ENCODE assay signal across 23 cellular contexts in the genomic region with DNA sequence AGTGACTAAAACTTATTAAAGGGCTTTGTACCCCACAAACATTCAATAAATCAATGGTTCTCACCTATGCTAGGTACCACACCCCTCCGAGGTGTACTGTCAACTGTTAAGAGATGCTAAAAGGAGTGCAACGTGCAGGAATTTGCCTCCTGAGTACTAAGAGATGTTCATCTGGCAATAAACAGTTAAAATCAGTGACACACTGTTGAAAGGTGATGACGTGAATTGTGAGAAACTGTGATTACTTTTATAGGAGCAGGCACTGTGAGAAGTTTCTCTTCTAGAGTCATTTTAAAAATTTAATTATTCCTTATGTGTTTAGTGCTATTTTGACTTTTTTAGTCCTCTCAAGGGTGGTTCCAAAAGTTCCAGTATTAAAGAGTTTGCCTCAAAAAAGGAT.
"Had no signal": no experiment of that assay in that cellular context is flagged by ENCODE, and none has a peak within 500 bp of the region (broad histone marks: within the 10 kb centered on the region; RNA-seq: fewer than 3 reads in every experiment).

No MANE protein-coding gene starts in this region.

- H3K27ac ChIP-seq: body of pancreas, neutrophil, ovary, prostate gland, skin epidermis had no signal

- ATAC-seq: activated naive CD8-positive, alpha-beta T cell treated with anti-CD3 and anti-CD28 coated beads, Interleukin-2, amount 50 U/mL, for 24 hours; left ventricle myocardium superior; stimulated activated memory B cell treated with anti-CD40 and anti-IgM and Interleukin-4, amounts not matched to agents 10 μg/mL and 1 μg/mL and 100 μg/mL, for 72 hours; T-helper 17 cell had no signal

- H3K4me1 Mint-ChIP-seq: activated naive CD8-positive, alpha-beta T cell treated with anti-CD3 and anti-CD28 coated beads, Interleukin-2, amount 50 U/mL, for 24 hours; stimulated activated memory B cell treated with anti-CD40 and anti-IgM and Interleukin-4, amounts not matched to agents 10 μg/mL and 1 μg/mL and 100 μg/mL, for 72 hours; T-helper 17 cell had no signal

- H3K4me3 ChIP-seq: body of pancreas, ovary, prostate gland, skin epidermis had no signal

- H3K27me3 ChIP-seq: body of pancreas, neutrophil, ovary had no signal

- H3K4me3 Mint-ChIP-seq: activated CD4-positive, alpha-beta memory T cell treated with anti-CD3 and anti-CD28 coated beads for 36 hours; activated naive CD8-positive, alpha-beta T cell treated with anti-CD3 and anti-CD28 coated beads, Interleukin-2, amount 50 U/mL, for 24 hours; dendritic cell treated with granulocyte-macrophage colony-stimulating factor and Interleukin-4, amounts not matched to agents 40 ng/mL and 50 ng/mL, for 4 days; nephron; stimulated activated memory B cell treated with anti-CD40 and anti-IgM and Interleukin-4, amounts not matched to agents 10 μg/mL and 1 μg/mL and 100 μg/mL, for 72 hours; T-helper 17 cell; type B pancreatic cell had no signal

- H3K9me3 ChIP-seq: body of pancreas, neutrophil, ovary, prostate gland had no signal

- H3K27me3 Mint-ChIP-seq: activated CD4-positive, alpha-beta memory T cell treated with anti-CD3 and anti-CD28 coated beads for 36 hours; activated naive CD8-positive, alpha-beta T cell treated with anti-CD3 and anti-CD28 coated beads, Interleukin-2, amount 50 U/mL, for 24 hours; dendritic cell treated with granulocyte-macrophage colony-stimulating factor and Interleukin-4, amounts not matched to agents 40 ng/mL and 50 ng/mL, for 4 days; stimulated activated memory B cell treated with anti-CD40 and anti-IgM and Interleukin-4, amounts not matched to agents 10 μg/mL and 1 μg/mL and 100 μg/mL, for 72 hours; T-helper 17 cell; type B pancreatic cell had no signal

- H3K9me3 Mint-ChIP-seq: activated CD4-positive, alpha-beta memory T cell treated with anti-CD3 and anti-CD28 coated beads for 36 hours; dendritic cell treated with granulocyte-macrophage colony-stimulating factor and Interleukin-4, amounts not matched to agents 40 ng/mL and 50 ng/mL, for 4 days; nephron; type B pancreatic cell had no signal

- DNase-seq: activated CD4-positive, alpha-beta memory T cell treated with anti-CD3 and anti-CD28 coated beads for 36 hours; activated CD4-positive, alpha-beta T cell treated with anti-CD3 and anti-CD28 coated beads for 48 hours; activated CD4-positive, CD25-positive, alpha-beta regulatory T cell; activated effector memory CD4-positive, alpha-beta T cell treated with anti-CD3 and anti-CD28 coated beads, Interleukin-2, amount 50 U/mL, for 16 hours; activated naive CD4-positive, alpha-beta T cell treated with anti-CD3 and anti-CD28 coated beads, Interleukin-2, amount 50 U/mL, for 16 hours; activated naive CD8-positive, alpha-beta T cell treated with anti-CD3 and anti-CD28 coated beads, Interleukin-2, amount 50 U/mL, for 24 hours; anterior cingulate cortex; effector CD4-positive, alpha-beta T cell; erythroblast; hypothalamus; left ventricle myocardium superior; midbrain; ovary; stimulated activated CD4-positive, alpha-beta T cell treated with anti-CD3 and anti-CD28 coated beads, Interleukin-1b, Interleukin-23, amount 100 ng/mL, for 48 hours; T-helper 17 cell had no signal

- H3K36me3 ChIP-seq: neutrophil, ovary, prostate gland had no signal

- H3K4me1 ChIP-seq: body of pancreas, prostate gland had no signal

- H3K27ac Mint-ChIP-seq: activated CD4-positive, alpha-beta memory T cell treated with anti-CD3 and anti-CD28 coated beads for 36 hours; activated naive CD8-positive, alpha-beta T cell treated with anti-CD3 and anti-CD28 coated beads, Interleukin-2, amount 50 U/mL, for 24 hours; dendritic cell treated with granulocyte-macrophage colony-stimulating factor and Interleukin-4, amounts not matched to agents 40 ng/mL and 50 ng/mL, for 4 days; nephron; stimulated activated memory B cell treated with anti-CD40 and anti-IgM and Interleukin-4, amounts not matched to agents 10 μg/mL and 1 μg/mL and 100 μg/mL, for 72 hours; T-helper 17 cell; type B pancreatic cell had no signal

- H3K36me3 Mint-ChIP-seq: activated CD4-positive, alpha-beta memory T cell treated with anti-CD3 and anti-CD28 coated beads for 36 hours; stimulated activated memory B cell treated with anti-CD40 and anti-IgM and Interleukin-4, amounts not matched to agents 10 μg/mL and 1 μg/mL and 100 μg/mL, for 72 hours; type B pancreatic cell had no signal
